In genomic region chr14:20680843-20681347, GRCh38 we compare ENCODE assay signal across 8 cellular contexts. TPM values are rescaled to one million over a fixed set of nuclear protein-coding genes. Genes with fewer than 3 reads are reported as not detected.
DNase-seq lines count a peak whose midpoint lies in the region; ATAC-seq and TF ChIP-seq lines count a peak whose summit lies in the region.

No MANE protein-coding gene starts in this region.

- H3K4me3 Mint-ChIP-seq in GM23338 = no peak overlapping the region
- no peak overlapping the region for H3K4me3 Mint-ChIP-seq in T-helper 17 cell

- no peaks in the 10 kb centered on the region for H4K20me1 ChIP-seq in GM23338 (replicated peaks; ENCODE audit: insufficient read depth)

- intact Hi-C loops in left colon (cut with DNase I, micrococcal nuclease) = loop anchor here (5.0 to 10.0 kb wide), 3 partner anchors 66 to 339 kb away; partner anchors contain the start of genes TEP1 (in 2 of the 2) and PARP2 (in 1 of the 2)

- TF ChIP-seq CTCF in GM10248 (IDR thresholded peaks at IDR 0.05; ENCODE audit: control extremely low read depth, extremely low read depth, low read depth, missing control alignments) (no peak), GM23338 (conservative IDR thresholded peaks at IDR 0.05; ENCODE audit: low read depth in 2 of 2) (no peak)

- no peaks in the 10 kb centered on the region for H3K9me3 ChIP-seq in T-helper 17 cell (ENCODE audit: control insufficient read depth, low read length, poor library complexity, severe bottlenecking)

- no peak overlapping the region for H3K27ac Mint-ChIP-seq in GM23338
- no peak overlapping the region for H3K27ac Mint-ChIP-seq in T-helper 17 cell

- peaks cover 18% of the 10 kb centered on the region for H3K4me1 Mint-ChIP-seq in GM23338
- peaks cover 23% of the 10 kb centered on the region for H3K4me1 Mint-ChIP-seq in T-helper 17 cell

- H3K36me3 Mint-ChIP-seq in GM23338 (ENCODE audit: low read depth) = no peaks in the 10 kb centered on the region; the same call in 2 of the 3 replicates
- H3K36me3 Mint-ChIP-seq in T-helper 17 cell (ENCODE audit: low read depth) = no peaks in the 10 kb centered on the region

- H3K27ac ChIP-seq in GM23338 (ENCODE audit: low read depth) = no peak overlapping the region

- H3K9me2 ChIP-seq in GM23338 (ENCODE audit: insufficient read depth) = no peaks in the 10 kb centered on the region

- POLR2A ChIA-PET in GM10248 (lab: Yijun Ruan, JAX) = interaction anchor here (1.6 to 2.6 kb wide), 2 partner anchors 12 to 18 kb away, joined by 5 to 16 read pairs; no protein-coding TSS in a partner anchor

- no peaks in the 10 kb centered on the region for H3K79me2 ChIP-seq in GM23338 (replicated peaks; ENCODE audit: insufficient read depth)

- peak overlapping the region; percentile 92 for H3K4me3 ChIP-seq in GM23338

- peak overlapping the region; percentile 80 for H3K4me2 ChIP-seq in GM23338

- CTCF ChIA-PET in GM10248 (lab: Yijun Ruan, JAX) = interaction anchor here (1.0 to 13.8 kb wide), 14 partner anchors 9 to 353 kb away, joined by 3 to 199 read pairs (median 7); no protein-coding TSS in a partner anchor

- no peaks in the 10 kb centered on the region for H3K36me3 ChIP-seq in GM23338 (ENCODE audit: insufficient read depth)

- ATAC-seq in GM23338 = peak; percentile 9
- peak; percentile 29 for ATAC-seq in T-helper 17 cell
- peak; percentile 34 for ATAC-seq in left colon

- peaks cover 9% of the 10 kb centered on the region for H3K4me1 ChIP-seq in GM23338 (ENCODE audit: insufficient read depth)

- DNase-seq in GM10248 (ENCODE audit: extremely low spot score) (peak; percentile 62), GM23338 (ENCODE audit: low spot score) (no peak), T-helper 17 cell (peak in 1 of 3 donors; percentile 17), left colon (peak; percentile 66 to 70), globus pallidus (ENCODE audit: low spot score) (no peak), NCI-H510A treated with DMSO at 0.1 percent for 48 hours (lab: John Stamatoyannopoulos, UW) (no peak), KG1 (lab: John Stamatoyannopoulos, UW) (no peak), NAMALWA (ENCODE audit: low spot score) (no peak)

- peaks cover 3% of the 10 kb centered on the region; the same call in 1 of the 2 replicates for H3F3A ChIP-seq in GM23338 (replicated peaks; ENCODE audit: low read depth)

- H3K27me3 Mint-ChIP-seq in GM23338 (ENCODE audit: insufficient read depth, low read depth, poor library complexity) = peaks cover 13% of the 10 kb centered on the region
- no peaks in the 10 kb centered on the region for H3K27me3 Mint-ChIP-seq in T-helper 17 cell

- H3K9me3 Mint-ChIP-seq in GM23338 = no peaks in the 10 kb centered on the region

- H2AFZ ChIP-seq in GM23338 = peak overlapping the region; percentile 84

- H3K27me3 ChIP-seq in GM23338 (ENCODE audit: insufficient read depth) = no peaks in the 10 kb centered on the region

TF ChIP-seq in GM23338, 12 proteins besides CTCF, POLR2A, EP300 and RAD21 (continues in another document):
- TF ChIP-seq STAT1 (IDR thresholded peaks at IDR 0.05; ENCODE audit: unreplicated experiment) (no peak), EZH2 (IDR thresholded peaks at IDR 0.05; ENCODE audit: low read depth, unreplicated experiment) (no peak), JUNB (IDR thresholded peaks at IDR 0.05; ENCODE audit: unreplicated experiment) (no peak), ZNF462 (CRISPR knock-in tag; IDR thresholded peaks at IDR 0.05) (no peak), ZNF331 (CRISPR knock-in tag; IDR thresholded peaks at IDR 0.05; ENCODE audit: low read depth) (no peak), REST (IDR thresholded peaks at IDR 0.05; ENCODE audit: unreplicated experiment) (no peak)

RNA-seq across cellular contexts. Expression of gene RNASE4, which starts 3.5 kb away (rescaled TPM):
- 1.6 and 2.0 TPM in 2 replicates for total RNA-seq in GM23338 (2014; rRNA removed; shearing (Covaris generic))
- 0.29 and 0.45 TPM in 2 replicates for polyA plus RNA-seq in GM23338 (2016; fragmentation: Nextera tagmentation; extraction: Ambion mirVana)
- total RNA-seq in T-helper 17 cell (under 1 TPM in 1 of 2 donors, not detected in 1; 0.63 TPM), left colon (10 to 100 TPM; 52.2 to 62.1 TPM)

RNA-seq across cellular contexts. Expression of gene ANG, which starts 7.7 kb away (rescaled TPM):
- total RNA-seq in GM23338 (2014; rRNA removed; shearing (Covaris generic)) = 2.3 and 5.1 TPM in 2 replicates
- 3.7 and 5.0 TPM in 2 replicates for polyA plus RNA-seq in GM23338 (2016; fragmentation: Nextera tagmentation; extraction: Ambion mirVana)
- total RNA-seq in T-helper 17 cell (under 1 TPM in 1 of 2 donors, not detected in 1; 0.40 TPM), left colon (10 to 100 TPM; 49.2 to 50.4 TPM)

RNA-seq across cellular contexts. Expression of gene OR6S1, which starts 39.4 kb away (rescaled TPM):
- total RNA-seq in GM23338 (2014; rRNA removed; shearing (Covaris generic)) = not detected in 2 replicates
- polyA plus RNA-seq in GM23338 (2016; fragmentation: Nextera tagmentation; extraction: Ambion mirVana) = not detected in 2 replicates
- total RNA-seq in T-helper 17 cell (not detected), left colon (not detected)

Comparison
In these comparisons a context has a peak if more than half of its experiments do, and no peak if none do; other contexts are left out.
1. DNase-seq: peak in GM10248 (single experiment) and left colon (2 of 2); none in GM23338 (single experiment), globus pallidus (single experiment), NCI-H510A treated with DMSO at 0.1 percent for 48 hours (single experiment), KG1 (single experiment) and NAMALWA (single experiment).
2. RNA of gene RNASE4, which starts 3.5 kb away (total RNA-seq): 52.2 to 62.1 TPM in left colon; 1.6 to 2.0 TPM in GM23338 and 0.63 TPM in T-helper 17 cell; every median in the first group is over 10 times any median in the second.
3. Peak in every context shown above with its lines, with median percentiles within 50 percentile points of each other: ATAC-seq.